Comparison of ENCODE assay signal across 19 cellular contexts in the genomic region with DNA sequence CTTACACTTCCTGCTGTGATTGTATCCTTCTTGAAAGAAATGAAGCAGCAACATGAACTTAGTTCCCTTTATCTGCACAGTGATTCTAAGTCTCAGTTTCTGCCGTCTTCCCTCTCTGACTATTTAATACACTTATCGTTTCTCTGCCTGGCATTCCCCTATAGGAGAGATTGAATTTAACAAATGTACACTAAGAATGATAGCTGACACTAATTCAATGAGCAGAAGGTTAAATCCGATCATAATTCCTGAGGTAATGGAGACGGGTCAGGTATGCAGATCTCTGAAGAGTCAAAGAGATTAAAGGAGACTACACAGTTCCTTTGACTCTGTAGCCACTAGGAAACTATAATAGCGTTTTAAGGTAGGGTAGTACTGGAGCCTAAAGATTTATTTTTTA.
A peak's percentile ranks its signal among the peaks of the same experiment; 100 is the strongest.
DNase-seq lines count a peak whose midpoint lies in the region; ATAC-seq, FAIRE-seq and TF ChIP-seq lines count a peak whose summit lies in the region.
"Had no signal": no experiment of that assay in that cellular context is flagged by ENCODE, and none has a peak within 500 bp of the region (broad histone marks: within the 10 kb centered on the region; RNA-seq: fewer than 3 reads in every experiment).

No MANE protein-coding gene starts in this region.

- no peak overlapping the region for H3K23ac ChIP-seq in mesendoderm (ENCODE audit: low read length)

- H3K36me3 Mint-ChIP-seq in astrocyte (ENCODE audit: low read depth, unreplicated experiment), result no peaks in the 10 kb centered on the region

- H3K4me1 ChIP-seq in astrocyte (ENCODE audit: insufficient read depth, low read length) (no peaks in the 10 kb centered on the region), mesendoderm (ENCODE audit: control insufficient read depth, low read depth, low read length) (no peaks in the 10 kb centered on the region)

- no peaks in the 10 kb centered on the region for H3K9me3 ChIP-seq in astrocyte (ENCODE audit: insufficient read depth, low read depth, low read length)

- H4K20me1 ChIP-seq in astrocyte (ENCODE audit: insufficient read depth, low read length), result no peaks in the 10 kb centered on the region

- H2AK5ac ChIP-seq in mesendoderm (ENCODE audit: low read length), result no peak overlapping the region

- H3K79me1 ChIP-seq in mesendoderm (ENCODE audit: low read length), result no peaks in the 10 kb centered on the region

- H3K27ac ChIP-seq in astrocyte (ENCODE audit: low read depth, low read length), result no peak overlapping the region
- no peak overlapping the region for H3K27ac ChIP-seq in mesendoderm (ENCODE audit: low read depth, low read length)
- H3K27ac ChIP-seq: 22Rv1, C4-2B, HL-60 had no signal

- no peak overlapping the region for H2BK15ac ChIP-seq in mesendoderm (replicated peaks; ENCODE audit: low read depth)

- H3K9ac ChIP-seq in astrocyte (ENCODE audit: low read length) (no peak overlapping the region), mesendoderm (ENCODE audit: low read length) (no peak overlapping the region)

- H2BK5ac ChIP-seq in mesendoderm (ENCODE audit: low read length), result no peak overlapping the region

- no peak overlapping the region for H2BK120ac ChIP-seq in mesendoderm (ENCODE audit: low read depth, low read length)

- H3K79me2 ChIP-seq in astrocyte (ENCODE audit: insufficient read depth, low read length) (no peaks in the 10 kb centered on the region), mesendoderm (ENCODE audit: control insufficient read depth, insufficient read depth, low read length) (no peaks in the 10 kb centered on the region)

- peaks cover 6% of the 10 kb centered on the region for H3K4me1 Mint-ChIP-seq in astrocyte (ENCODE audit: low read depth, unreplicated experiment)

- H3K27ac Mint-ChIP-seq in astrocyte (ENCODE audit: unreplicated experiment), result peak overlapping the region; percentile 56

- H4K8ac ChIP-seq in mesendoderm (ENCODE audit: low read depth, low read length), result no peak overlapping the region

- H3K27me3 ChIP-seq in astrocyte (ENCODE audit: insufficient read depth, low read length) (no peaks in the 10 kb centered on the region), mesendoderm (ENCODE audit: insufficient read depth, low read length, poor library complexity) (no peaks in the 10 kb centered on the region), H7 (ENCODE audit: control insufficient read depth, insufficient read depth, low read length) (no peaks in the 10 kb centered on the region)

- no peak for TF ChIP-seq CTCF in astrocyte (IDR thresholded peaks at IDR 0.05; ENCODE audit: insufficient read depth, low read depth, low read length)

- H3K56ac ChIP-seq in mesendoderm (ENCODE audit: low read length), result no peak overlapping the region

- H4K5ac ChIP-seq in mesendoderm (ENCODE audit: low read length), result no peak overlapping the region

- no peak for ATAC-seq in GM18520 (IDR thresholded peaks at IDR 0.05; ENCODE audit: unreplicated experiment)

- DNase-seq in NCI-H2171 treated with DMSO at 0.1 percent for 48 hours (lab: John Stamatoyannopoulos, UW), result peak; percentile 1
- DNase-seq in NCI-H2171 (lab: John Stamatoyannopoulos, UW), result no peak
- DNase-seq in astrocyte (ENCODE audit: low read depth), result no peak
- peak; percentile 19 for DNase-seq in mesendoderm
- no peak for DNase-seq in T-helper 1 cell
- no peak for DNase-seq in H7
- DNase-seq in activated T-cell treated with anti-CD3 and anti-CD28 coated beads, Interleukin-2, amount 50 U/mL, for 1 hour, result no peak
- DNase-seq: AML-193, DMS79 treated with DMSO at 0.1 percent for 48 hours, IMR-90, NCI-H1048, NCI-H1436, NCI-H1930, NCI-H446 had no signal

- H3K18ac ChIP-seq in mesendoderm (ENCODE audit: low read length), result no peak overlapping the region

- FAIRE-seq in astrocyte (lab: Jason Lieb, UNC), result no peak
- FAIRE-seq: HTR-8/SVneo had no signal

- no peaks in the 10 kb centered on the region for H3K36me3 ChIP-seq in astrocyte (ENCODE audit: insufficient read depth, low read length)
- no peaks in the 10 kb centered on the region for H3K36me3 ChIP-seq in mesendoderm (ENCODE audit: control insufficient read depth, insufficient read depth, low read length)
- H3K36me3 ChIP-seq in H7 (replicated peaks; ENCODE audit: control insufficient read depth, insufficient read depth, low read length), result no peaks in the 10 kb centered on the region

- WGBS in mesendoderm (ENCODE audit: extremely low coverage, insufficient coverage, low lambda C conversion rate), result no CpG with 5 or more reads among the region's 5 CpGs

- H3K4me2 ChIP-seq in astrocyte (ENCODE audit: low read length) (no peak overlapping the region), mesendoderm (ENCODE audit: low read length) (no peak overlapping the region)

- no peak overlapping the region for H3K4me3 Mint-ChIP-seq in astrocyte (ENCODE audit: unreplicated experiment)

- no peaks in the 10 kb centered on the region for H3K9me3 Mint-ChIP-seq in astrocyte (ENCODE audit: unreplicated experiment)

- no peak overlapping the region for H2AFZ ChIP-seq in astrocyte (ENCODE audit: low read depth, low read length)

- H3K27me3 Mint-ChIP-seq in astrocyte (ENCODE audit: low read depth, unreplicated experiment), result no peaks in the 10 kb centered on the region

- H3K4ac ChIP-seq in mesendoderm (ENCODE audit: low read depth, low read length), result no peak overlapping the region

- H3K4me3 ChIP-seq in astrocyte (ENCODE audit: insufficient read depth, low read depth, low read length), result no peak overlapping the region
- H3K4me3 ChIP-seq in mesendoderm (ENCODE audit: low read length), result no peak overlapping the region
- no peak overlapping the region for H3K4me3 ChIP-seq in H7 (ENCODE audit: insufficient read depth, low read depth, low read length)

Comparison
In these comparisons a context has a peak if more than half of its experiments do, and no peak if none do; other contexts are left out.
1. DNase-seq: peak in NCI-H2171 treated with DMSO at 0.1 percent for 48 hours (single experiment) and mesendoderm (single experiment); none in NCI-H2171 (single experiment), astrocyte (single experiment), T-helper 1 cell (0 of 5), H7 (single experiment) and activated T-cell treated with anti-CD3 and anti-CD28 coated beads, Interleukin-2, amount 50 U/mL, for 1 hour (single experiment).